ENCODE assay signal across 9 cellular contexts in genomic region chr2:137838255-137839092, GRCh38.
A peak's percentile ranks its signal among the peaks of the same experiment; 100 is the strongest.
DNase-seq lines count a peak whose midpoint lies in the region; ATAC-seq, FAIRE-seq and TF ChIP-seq lines count a peak whose summit lies in the region.
"Had no signal": no experiment of that assay in that cellular context is flagged by ENCODE, and none has a peak within 500 bp of the region (broad histone marks: within the 10 kb centered on the region; RNA-seq: fewer than 3 reads in every experiment).

No MANE protein-coding gene starts in this region.

- H4K20me1 ChIP-seq in HepG2 (ENCODE audit: insufficient read depth, low read length), result no peaks in the 10 kb centered on the region

- H3K9me3 ChIP-seq in breast epithelium (no peaks in the 10 kb centered on the region), HepG2 (ENCODE audit: low read length) (no peaks in the 10 kb centered on the region)

- peak; percentile 84 for FAIRE-seq in HepG2 (lab: Jason Lieb, UNC)

- peak; percentile 86 for TF ChIP-seq RAD21 in HepG2 (CRISPR knock-in tag; IDR thresholded peaks at IDR 0.05)

- H3K36me3 ChIP-seq in breast epithelium, result no peaks in the 10 kb centered on the region
- no peaks in the 10 kb centered on the region for H3K36me3 ChIP-seq in HepG2 (replicated peaks in 1 of 2; ENCODE audit: control insufficient read depth in 1 of 2, insufficient read depth in 2 of 2, low read length in 2 of 2)

- H2AFZ ChIP-seq in HepG2 (ENCODE audit: low read length), result no peak overlapping the region

- H3K79me2 ChIP-seq in HepG2 (ENCODE audit: insufficient read depth, low read length), result no peaks in the 10 kb centered on the region

- POLR2A ChIA-PET in HepG2 (lab: Yijun Ruan, JAX), result no interaction called here

- DNase-seq in AG09319 (ENCODE audit: extremely low read depth, low read depth), result peak; percentile 10
- peak; percentile 12 for DNase-seq in NCI-H446 treated with DMSO at 0.1 percent for 48 hours (lab: John Stamatoyannopoulos, UW)
- no peak for DNase-seq in breast epithelium (ENCODE audit: low spot score in 2 of 2)
- DNase-seq in HepG2 (ENCODE audit: low spot score), result peak; percentile 58
- no peak for DNase-seq in activated effector memory CD4-positive, alpha-beta T cell treated with Interleukin-2 at 50 U/mL for 16 hours
- DNase-seq in effector CD8-positive, alpha-beta T cell (lab: John Stamatoyannopoulos, UW), result no peak

- in situ Hi-C loops in HepG2 (cut with HindIII; ENCODE audit: extremely low pct_ligation_motif_present, low pct_unique_long_range_greater_than_20kb), result loop anchor here (5.0 kb wide), 3 partner anchors 371 to 1416 kb away; no protein-coding TSS in a partner anchor

- TF ChIP-seq POLR2A in breast epithelium (IDR thresholded peaks at IDR 0.05) (no peak), HepG2 (IDR thresholded peaks at IDR 0.05; ENCODE audit: insufficient read depth in 1 of 2, low read depth in 2 of 2, low read length in 2 of 2) (no peak)

- H3K27me3 ChIP-seq in breast epithelium, result no peaks in the 10 kb centered on the region
- no peaks in the 10 kb centered on the region; a peak in 1 of 5 replicates for H3K27me3 ChIP-seq in HepG2 (ENCODE audit: control insufficient read depth in 1 of 2, insufficient read depth in 2 of 2, low read length in 2 of 2)

- TF ChIP-seq EP300 in HepG2 (IDR thresholded peaks at IDR 0.05; ENCODE audit: low read depth in 2 of 2, low read length in 2 of 2), result no peak
- TF ChIP-seq EP300 in HepG2 (CRISPR knock-in tag; IDR thresholded peaks at IDR 0.05; ENCODE audit: borderline replicate concordance), result no peak

- H3K27ac ChIP-seq in breast epithelium, result no peak overlapping the region
- no peak overlapping the region for H3K27ac ChIP-seq in HepG2 (ENCODE audit: extremely low read length, insufficient read depth, low read length)
- H3K27ac ChIP-seq: epithelial cell of prostate had no signal

- H3K4me3 ChIP-seq in breast epithelium (no peak overlapping the region), HepG2 (replicated peaks in 1 of 3; ENCODE audit: insufficient read depth in 1 of 3, low read depth in 2 of 3, low read length in 3 of 3) (no peak overlapping the region)

- WGBS in HepG2 (ENCODE audit: low lambda C conversion rate), result 13% methylated on average over 8 of the region's 8 CpGs

- H3K9ac ChIP-seq in HepG2 (ENCODE audit: insufficient read depth, low read depth, low read length), result no peak overlapping the region

- H3K4me1 ChIP-seq in breast epithelium (no peaks in the 10 kb centered on the region), HepG2 (ENCODE audit: insufficient read depth, low read length) (no peaks in the 10 kb centered on the region)

- ATAC-seq in GM18499 (IDR thresholded peaks at IDR 0.05; ENCODE audit: insufficient read depth, unreplicated experiment) (peak; percentile 52), HG03103 (IDR thresholded peaks at IDR 0.05; ENCODE audit: low read depth, unreplicated experiment) (peak; percentile 55), HepG2 (peak; percentile 86)

- no peak overlapping the region for H3K4me2 ChIP-seq in HepG2 (ENCODE audit: low read depth, low read length)

- no TSS peak for BruUV-seq in HepG2 (replicated peaks; lab: Mats Ljungman, UMichigan)

- intact Hi-C loops in breast epithelium (cut with DNase I; ENCODE audit: low total_unique reads), result no loop called here
- intact Hi-C loops in HepG2 (cut with micrococcal nuclease; ENCODE audit: unreplicated experiment), result loop anchor here (1.0 to 5.0 kb wide), 4 partner anchors 371 to 1415 kb away; no protein-coding TSS in a partner anchor

- CTCF ChIA-PET in HepG2 (lab: Yijun Ruan, JAX; ENCODE audit: low intra/inter-chr PET ratio, low total read pairs), result interaction anchor here (0.8 to 2.1 kb wide), 4 partner anchors 372 to 1415 kb away, joined by 3 to 33 read pairs (median 22); no protein-coding TSS in a partner anchor

- TF ChIP-seq CTCF in AG09319 (IDR thresholded peaks at IDR 0.05; ENCODE audit: low read depth, low read length), result peak; percentile 39
- peak; percentile 55 to 70 (median 59) for TF ChIP-seq CTCF in breast epithelium (IDR thresholded peaks at IDR 0.05)
- peak; percentile 86 for TF ChIP-seq CTCF in HepG2 (CRISPR knock-in tag; IDR thresholded peaks at IDR 0.05)

TF ChIP-seq in HepG2, 621 proteins besides CTCF, POLR2A, EP300 and RAD21 (continues in another document):
- TF ChIP-seq CENPX (CRISPR knock-in tag; IDR thresholded peaks at IDR 0.05) (no peak), PREB (CRISPR knock-in tag; IDR thresholded peaks at IDR 0.05) (no peak), ZNF639 (CRISPR knock-in tag; conservative IDR thresholded peaks at IDR 0.05) (no peak), ZNF546 (CRISPR knock-in tag; conservative IDR thresholded peaks at IDR 0.05) (no peak), ZNF292 (CRISPR knock-in tag; IDR thresholded peaks at IDR 0.05; ENCODE audit: borderline replicate concordance, low read depth) (no peak), ZNF20 (CRISPR knock-in tag; IDR thresholded peaks at IDR 0.05) (no peak), RORA (CRISPR knock-in tag; IDR thresholded peaks at IDR 0.05) (no peak), ZFP36L1 (CRISPR knock-in tag; IDR thresholded peaks at IDR 0.05) (no peak), FOSL2 (CRISPR knock-in tag; IDR thresholded peaks at IDR 0.05) (no peak), ZFP37 (CRISPR knock-in tag; IDR thresholded peaks at IDR 0.05; ENCODE audit: borderline replicate concordance) (no peak), ZNF7 (CRISPR knock-in tag; IDR thresholded peaks at IDR 0.05) (no peak), FOXA3 (CRISPR knock-in tag; IDR thresholded peaks at IDR 0.05) (no peak), ZNF629 (CRISPR knock-in tag; conservative IDR thresholded peaks at IDR 0.05) (peak; percentile 91), ZNF788 (CRISPR knock-in tag; IDR thresholded peaks at IDR 0.05; ENCODE audit: borderline replicate concordance) (no peak), ZBTB2 (CRISPR knock-in tag; IDR thresholded peaks at IDR 0.05; ENCODE audit: low read depth) (no peak), HHEX (CRISPR knock-in tag; IDR thresholded peaks at IDR 0.05) (no peak), HOXA9 (CRISPR knock-in tag; IDR thresholded peaks at IDR 0.05; ENCODE audit: borderline replicate concordance) (no peak), HCFC1 (IDR thresholded peaks at IDR 0.05; ENCODE audit: low read depth, low read length) (no peak), ZBTB7A (CRISPR knock-in tag; IDR thresholded peaks at IDR 0.05) (no peak), BHLHE40 (IDR thresholded peaks at IDR 0.05; ENCODE audit: low read length) (no peak), TP53 (CRISPR knock-in tag; conservative IDR thresholded peaks at IDR 0.05) (no peak), ZNF549 (CRISPR knock-in tag; IDR thresholded peaks at IDR 0.05) (no peak), ZKSCAN8 (CRISPR knock-in tag; IDR thresholded peaks at IDR 0.05; ENCODE audit: borderline replicate concordance) (no peak), ZNF280B (CRISPR knock-in tag; IDR thresholded peaks at IDR 0.05; ENCODE audit: borderline replicate concordance) (no peak), SMC3 (IDR thresholded peaks at IDR 0.05; ENCODE audit: low read length) (peak; percentile 74; the same call in 1 of the 2 replicates), TRIM24 (CRISPR knock-in tag; IDR thresholded peaks at IDR 0.05) (no peak), MXI1 (IDR thresholded peaks at IDR 0.05; ENCODE audit: borderline replicate concordance, low read depth, low read length) (no peak), IKZF4 (CRISPR knock-in tag; IDR thresholded peaks at IDR 0.05; ENCODE audit: borderline replicate concordance, low read depth, not compliant biosample characterization) (no peak)

Comparison
In these comparisons a context has a peak if more than half of its experiments do, and no peak if none do; other contexts are left out.
1. DNase-seq: peak in AG09319 (single experiment), NCI-H446 treated with DMSO at 0.1 percent for 48 hours (single experiment) and HepG2 (single experiment); none in breast epithelium (0 of 2), activated effector memory CD4-positive, alpha-beta T cell treated with Interleukin-2 at 50 U/mL for 16 hours (single experiment) and effector CD8-positive, alpha-beta T cell (single experiment).
2. Peak in every context shown above with its lines, with median percentiles within 50 percentile points of each other: CTCF ChIP-seq and ATAC-seq.